ENCODE assay signal across 8 cellular contexts in genomic region chr1:21508580-21509350, GRCh38. TPM values are rescaled to one million over a fixed set of nuclear protein-coding genes. Genes with fewer than 3 reads are reported as not detected.
DNase-seq lines count a peak whose midpoint lies in the region; ATAC-seq and TF ChIP-seq lines count a peak whose summit lies in the region.

No MANE protein-coding gene starts in this region.

- DNase-seq in DMS114 treated with DMSO at 0.1 percent for 48 hours (lab: John Stamatoyannopoulos, UW; ENCODE audit: unreplicated experiment) (peak; percentile 17), Kasumi-1 (lab: John Stamatoyannopoulos, UW) (peak; percentile 34 to 53), WERI-Rb-1 (peak; percentile 77), left colon (peak in 1 of 2 donors; percentile 84)
- peak; percentile 35 for DNase-seq in central memory CD4-positive, alpha-beta T cell
- DNase-seq in stimulated activated CD4-positive, alpha-beta T cell treated with anti-CD3 and anti-CD28 coated beads, Interleukin-4, amount 100 ng/mL, for 24 hours: peak; percentile 63

- H3K4me3 ChIP-seq in WERI-Rb-1 (ENCODE audit: low read depth, low read length): peak overlapping the region; percentile 17

- no peaks in the 10 kb centered on the region for H3K36me3 ChIP-seq in WERI-Rb-1

- 0 out of 2 replicates have a peak overlapping the region, but pooled peaks have one; percentile 46 for H3K27ac ChIP-seq in WERI-Rb-1

- ATAC-seq in left colon: peak; percentile 87
- ATAC-seq in GM21576 (IDR thresholded peaks at IDR 0.05; ENCODE audit: unreplicated experiment): no peak
- no peak for ATAC-seq in HG02763 (IDR thresholded peaks at IDR 0.05; ENCODE audit: unreplicated experiment)

- H3K27me3 ChIP-seq in WERI-Rb-1 (ENCODE audit: insufficient read depth, low read depth, severe bottlenecking): no peaks in the 10 kb centered on the region

- peak; percentile 79 for TF ChIP-seq CTCF in WERI-Rb-1 (IDR thresholded peaks at IDR 0.05; ENCODE audit: low read depth, low read length)

- H3K9me3 ChIP-seq in WERI-Rb-1 (ENCODE audit: severe bottlenecking): no peaks in the 10 kb centered on the region

- intact Hi-C loops in left colon (cut with DNase I, micrococcal nuclease): loop anchor here in 1 of 2 donors (2.0 kb wide), 1 partner anchor 150 kb away; no protein-coding TSS in a partner anchor

RNA-seq across cellular contexts. Expression of gene ALPL, which starts 0.5 kb away (rescaled TPM):
- total RNA-seq in left colon: 1 to 10 TPM; 1.6 to 1.9 TPM
